Comparison of ENCODE assay signal across 8 cellular contexts in genomic region chr7:139777948-139778841, GRCh38. TPM values are rescaled to one million over a fixed set of nuclear protein-coding genes. Genes with fewer than 3 reads are reported as not detected.
DNase-seq lines count a peak whose midpoint lies in the region; ATAC-seq and TF ChIP-seq lines count a peak whose summit lies in the region.

TSS of gene HIPK2 (minus strand) at chr7:139777998. CDS start at chr7:139777623, 375 bp downstream.

- intact Hi-C loops in A673 (cut with micrococcal nuclease; ENCODE audit: unreplicated experiment) (loop anchor here (5.0 to 10.0 kb wide), 3 partner anchors 131 to 547 kb away; no protein-coding TSS in a partner anchor), dorsolateral prefrontal cortex (cut with DNase I) (loop anchor here (2.0 to 10.0 kb wide), 7 partner anchors 36 to 224 kb away; no protein-coding TSS in a partner anchor), right lobe of liver (cut with DNase I) (no loop called here)

- ATAC-seq in GM18519 (IDR thresholded peaks at IDR 0.05; ENCODE audit: low FRiP score, unreplicated experiment) (peak; percentile 55), HG03066 (IDR thresholded peaks at IDR 0.05; ENCODE audit: low read depth, unreplicated experiment) (peak; percentile 57), right lobe of liver (peak; percentile 53 to 76 (median 69))

- POLR2A ChIA-PET in A673 (lab: Charles Lee; ENCODE audit: low non-redundant PET) = no interaction called here

- 2% methylated on average over 26 of the region's 96 CpGs for WGBS in right lobe of liver (ENCODE audit: insufficient coverage, low coverage, low lambda C conversion rate, missing lambda C conversion rate)

- TF ChIP-seq CTCF in A673 (conservative IDR thresholded peaks at IDR 0.05; ENCODE audit: low read depth, low read length) = no peak
- TF ChIP-seq CTCF in dorsolateral prefrontal cortex (IDR thresholded peaks at IDR 0.05 in 54 of 56, conservative IDR thresholded peaks at IDR 0.05 in 2 of 56; ENCODE audit: low read depth in 1 of 56, partially characterized antibody in 56 of 56) = peak in 5 of 56 donors; percentile 2 to 17 (median 13)
- no peak for TF ChIP-seq CTCF in right lobe of liver (IDR thresholded peaks at IDR 0.05)

- no TSS peak for BruUV-seq in A673 (replicated peaks; lab: Mats Ljungman, UMichigan)

- H3K27ac ChIP-seq in A673 (ENCODE audit: low read depth, low read length, poor library complexity, severe bottlenecking) = peak within 1 kb of the TSS; percentile 65
- H3K27ac ChIP-seq in dorsolateral prefrontal cortex = peak within 1 kb of the TSS; percentile 81 to 99 (median 96)
- peak within 1 kb of the TSS; percentile 88 to 93 (median 90) for H3K27ac ChIP-seq in right lobe of liver

- TF ChIP-seq POLR2A in right lobe of liver (IDR thresholded peaks at IDR 0.05) = peak; percentile 29

- H3K4me3 ChIP-seq in A673 (ENCODE audit: low read depth, low read length, poor library complexity, severe bottlenecking) (peak within 1 kb of the TSS; percentile 92), dorsolateral prefrontal cortex (peak within 1 kb of the TSS; percentile 73 to 94 (median 86)), right lobe of liver (peak within 1 kb of the TSS; percentile 56 to 89 (median 80))

- H3K9me3 ChIP-seq in A673 (ENCODE audit: low read depth, low read length, poor library complexity, severe bottlenecking) (no peaks in the 10 kb centered on the region), right lobe of liver (no peaks in the 10 kb centered on the region)

- CTCF ChIA-PET in A673 (lab: Charles Lee) = interaction anchor here (0.6 kb wide), 1 partner anchor 94 kb away, joined by 5 read pairs; no protein-coding TSS in a partner anchor

- H3K27me3 ChIP-seq in A673 (replicated peaks; ENCODE audit: insufficient read depth, low read depth, low read length, poor library complexity) = peaks cover 17% of the 10 kb centered on the region
- H3K27me3 ChIP-seq in dorsolateral prefrontal cortex = no peaks in the 10 kb centered on the region
- no peaks in the 10 kb centered on the region for H3K27me3 ChIP-seq in right lobe of liver

- H3K36me3 ChIP-seq in A673 (ENCODE audit: insufficient read depth, low read length, poor library complexity, severe bottlenecking) (peaks cover 2% of the 10 kb centered on the region), right lobe of liver (no peaks in the 10 kb centered on the region)

- H3K4me1 ChIP-seq in A673 (ENCODE audit: insufficient read depth, low read length, poor library complexity, severe bottlenecking) (peaks cover 16% of the 10 kb centered on the region), right lobe of liver (peaks cover 0 to 27% (median 11%) of the 10 kb centered on the region in 4 donors)

- DNase-seq in A673 (ENCODE audit: low spot score) (peak; percentile 85), NCI-H460 (ENCODE audit: extremely low read depth, low read depth) (peak; percentile 54), dorsolateral prefrontal cortex (peak; percentile 57 to 83 (median 74)), right lobe of liver (peak; percentile 84 to 87 (median 87))
- DNase-seq in activated CD4-positive, alpha-beta T cell treated with anti-CD3 and anti-CD28 coated beads, Interleukin-2, amount 50 U/mL, for 48 hours = peak; percentile 66 to 71
- peak; percentile 67 for DNase-seq in stimulated activated CD4-positive, alpha-beta T cell treated with anti-CD3 and anti-CD28 coated beads, Interleukin-4, amount 100 ng/mL, for 24 hours

RNA-seq across cellular contexts. Expression of gene HIPK2, which starts in this region (rescaled TPM):
- 30.7 and 32.4 TPM in 2 replicates for total RNA-seq in A673 (2021)
- 20.6 and 24.3 TPM in 2 replicates for total RNA-seq in NCI-H460 (2014; rRNA removed; shearing (Covaris generic))
- polyA plus RNA-seq in NCI-H460 (2014; cell fraction: nucleus; rRNA removed) = 7.7 and 9.1 TPM in 2 replicates
- 100 to 1,000 TPM; 106 to 688 (median 242) TPM for total RNA-seq in dorsolateral prefrontal cortex
- 10 to 100 TPM; 48.5 to 68.0 (median 59.6) TPM for total RNA-seq in right lobe of liver

Comparison
In these comparisons a context has a peak if more than half of its experiments do, and no peak if none do; other contexts are left out.
1. Peak in every context shown above with its lines: DNase-seq, ATAC-seq, H3K4me3 ChIP-seq and H3K27ac ChIP-seq.
2. intact Hi-C loops: an anchor here in A673 (5.0 to 10.0 kb wide) and dorsolateral prefrontal cortex (2.0 to 10.0 kb wide); none called in right lobe of liver.